Comparison of ENCODE assay signal across 8 cellular contexts in genomic region chr5:89343666-89344065, GRCh38.
A peak's percentile ranks its signal among the peaks of the same experiment; 100 is the strongest.
DNase-seq lines count a peak whose midpoint lies in the region; ATAC-seq lines count a peak whose summit lies in the region.

No MANE protein-coding gene starts in this region.

- H3K27me3 ChIP-seq in H7 (ENCODE audit: control insufficient read depth, insufficient read depth, low read length): no peaks in the 10 kb centered on the region

- H3K4me3 ChIP-seq in H7 (ENCODE audit: insufficient read depth, low read depth, low read length): no peak overlapping the region

- peak; percentile 95 for ATAC-seq in HG03175 (IDR thresholded peaks at IDR 0.05; ENCODE audit: unreplicated experiment)

- H3K36me3 ChIP-seq in H7 (replicated peaks; ENCODE audit: control insufficient read depth, insufficient read depth, low read length): no peaks in the 10 kb centered on the region

- peak; percentile 2 for DNase-seq in stimulated activated CD4-positive, alpha-beta T cell treated with anti-CD3 and anti-CD28 coated beads, Interleukin-1b, Interleukin-23, amount 100 ng/mL, for 48 hours
- DNase-seq in stimulated activated CD4-positive, alpha-beta T cell treated with anti-CD3 and anti-CD28 coated beads, Interleukin-4, amount 100 ng/mL, for 4 hours: no peak
- DNase-seq in RPMI8226: peak; percentile 56
- DNase-seq in NCI-H82 (lab: John Stamatoyannopoulos, UW): no peak
- no peak for DNase-seq in H7
- no peak for DNase-seq in NK-92 (lab: John Stamatoyannopoulos, UW; ENCODE audit: unreplicated experiment)
- no peak for DNase-seq in NCI-H128 (lab: John Stamatoyannopoulos, UW; ENCODE audit: unreplicated experiment)

Comparison
In these comparisons a context has a peak if more than half of its experiments do, and no peak if none do; other contexts are left out.
1. DNase-seq: peak in stimulated activated CD4-positive, alpha-beta T cell treated with anti-CD3 and anti-CD28 coated beads, Interleukin-1b, Interleukin-23, amount 100 ng/mL, for 48 hours (single experiment) and RPMI8226 (single experiment); none in stimulated activated CD4-positive, alpha-beta T cell treated with anti-CD3 and anti-CD28 coated beads, Interleukin-4, amount 100 ng/mL, for 4 hours (0 of 2), NCI-H82 (single experiment), H7 (single experiment), NK-92 (single experiment) and NCI-H128 (single experiment).